In genomic region chr9:112532427-112532826, GRCh38 we compare ENCODE assay signal across 14 cellular contexts. TPM values are rescaled to one million over a fixed set of nuclear protein-coding genes. Genes with fewer than 3 reads are reported as not detected.
A peak's percentile ranks its signal among the peaks of the same experiment; 100 is the strongest.
DNase-seq lines count a peak whose midpoint lies in the region; ATAC-seq and TF ChIP-seq lines count a peak whose summit lies in the region.
"Had no signal": no experiment of that assay in that cellular context is flagged by ENCODE, and none has a peak within 500 bp of the region (broad histone marks: within the 10 kb centered on the region; RNA-seq: fewer than 3 reads in every experiment).

No MANE protein-coding gene starts in this region.

- H3K9ac ChIP-seq in mammary epithelial cell (ENCODE audit: insufficient read depth, low read length) (no peak overlapping the region), MM.1S (ENCODE audit: low read length) (no peak overlapping the region)

- H3K9me3 Mint-ChIP-seq in MCF 10A (ENCODE audit: unreplicated experiment) = no peaks in the 10 kb centered on the region

- no peaks in the 10 kb centered on the region for H3K27me3 ChIP-seq in mammary epithelial cell (ENCODE audit: insufficient read depth, low read length)
- no peaks in the 10 kb centered on the region for H3K27me3 ChIP-seq in uterus
- H3K27me3 ChIP-seq in MM.1S (replicated peaks; ENCODE audit: insufficient read depth, low read length) = no peaks in the 10 kb centered on the region

- peaks cover 17% of the 10 kb centered on the region for H3K4me1 Mint-ChIP-seq in MCF 10A (ENCODE audit: insufficient read depth, unreplicated experiment)

- H3F3A ChIP-seq in MM.1S (ENCODE audit: insufficient read depth, low read length) = no peaks in the 10 kb centered on the region

- H2AFZ ChIP-seq in mammary epithelial cell (ENCODE audit: low read depth, low read length) = no peak overlapping the region
- H2AFZ ChIP-seq in MM.1S (ENCODE audit: low read length) = no peak overlapping the region

- H3K4me3 ChIP-seq in mammary epithelial cell (replicated peaks in 1 of 3; ENCODE audit: insufficient read depth in 1 of 3, low read depth in 2 of 3, low read length in 3 of 3) (no peak overlapping the region), uterus (no peak overlapping the region), MM.1S (ENCODE audit: low read length) (no peak overlapping the region)
- H3K4me3 ChIP-seq: coronary artery, mucosa of descending colon had no signal

- H3K4me1 ChIP-seq in mammary epithelial cell (ENCODE audit: insufficient read depth, low read length) (no peaks in the 10 kb centered on the region), uterus (no peaks in the 10 kb centered on the region), MM.1S (ENCODE audit: low read length) (no peaks in the 10 kb centered on the region)

- TF ChIP-seq POLR2A in uterus (IDR thresholded peaks at IDR 0.05) = no peak

- H3K4me3 Mint-ChIP-seq in MCF 10A (ENCODE audit: unreplicated experiment) = no peak overlapping the region

- H3K27me3 Mint-ChIP-seq in MCF 10A (ENCODE audit: insufficient read depth, unreplicated experiment) = no peaks in the 10 kb centered on the region

- H3K27ac Mint-ChIP-seq in MCF 10A (ENCODE audit: low read depth, unreplicated experiment) = no peak overlapping the region

- ATAC-seq in HG02938 (IDR thresholded peaks at IDR 0.05; ENCODE audit: unreplicated experiment) = no peak
- ATAC-seq: activated CD4-positive, CD25-positive, alpha-beta regulatory T cell treated with anti-CD3 and anti-CD28 coated beads, Interleukin-2, amount 50 U/mL, for 24 hours; mucosa of descending colon had no signal

- H3K9me3 ChIP-seq in mammary epithelial cell (replicated peaks; ENCODE audit: insufficient read depth, low read length) (no peaks in the 10 kb centered on the region), uterus (no peaks in the 10 kb centered on the region), MM.1S (replicated peaks; ENCODE audit: insufficient read depth, low read length) (no peaks in the 10 kb centered on the region)
- H3K9me3 ChIP-seq: mucosa of descending colon had no signal

- H3K27ac ChIP-seq in mammary epithelial cell (ENCODE audit: insufficient read depth, low read depth, low read length) (no peak overlapping the region), uterus (no peak overlapping the region), MM.1S (ENCODE audit: low read length) (no peak overlapping the region)
- H3K27ac ChIP-seq: coronary artery had no signal

- H3K36me3 ChIP-seq in mammary epithelial cell (ENCODE audit: insufficient read depth, low read length) (no peaks in the 10 kb centered on the region), uterus (no peaks in the 10 kb centered on the region), MM.1S (replicated peaks; ENCODE audit: insufficient read depth, low read length) (no peaks in the 10 kb centered on the region)

- H3K79me2 ChIP-seq in mammary epithelial cell (ENCODE audit: insufficient read depth, low read length) = no peaks in the 10 kb centered on the region
- no peaks in the 10 kb centered on the region for H3K79me2 ChIP-seq in MM.1S (ENCODE audit: low read length)

- TF ChIP-seq CTCF in MCF 10A (IDR thresholded peaks at IDR 0.05; ENCODE audit: unreplicated experiment) (no peak), mammary epithelial cell (conservative IDR thresholded peaks at IDR 0.05 in 1 of 2, IDR thresholded peaks at IDR 0.05 in 1 of 2; ENCODE audit: extremely low read depth in 1 of 2, insufficient read depth in 1 of 2, low read depth in 1 of 2, low read length in 2 of 2) (no peak), uterus (IDR thresholded peaks at IDR 0.05) (no peak), MM.1S (IDR thresholded peaks at IDR 0.05; ENCODE audit: low read length) (no peak)

- no TSS peak for BruUV-seq in MCF 10A (replicated peaks; lab: Mats Ljungman, UMichigan)
- no TSS peak for BruUV-seq in mammary epithelial cell (replicated peaks; lab: Mats Ljungman, UMichigan)

- in situ Hi-C loops in mammary epithelial cell (cut with MboI; ENCODE audit: low sequenced_read_pairs in 2 of 2) = no loop called here

- POLR2A ChIA-PET in MCF 10A (lab: Yijun Ruan, JAX) = interaction anchor here (1.0 kb wide), 1 partner anchor 43 kb away, joined by 3 read pairs; no protein-coding TSS in a partner anchor

- no peaks in the 10 kb centered on the region for H3K36me3 Mint-ChIP-seq in MCF 10A (ENCODE audit: insufficient read depth, unreplicated experiment)

- DNase-seq in MCF 10A (ENCODE audit: unreplicated experiment) (peak; percentile 83), mammary epithelial cell (no peak), astrocyte of the hippocampus (ENCODE audit: low read depth, low spot score) (peak; percentile 27), iris pigment epithelial cell (ENCODE audit: low read depth) (peak; percentile 95), uterus (peak; percentile 61 to 67), GDM1 (lab: John Stamatoyannopoulos, UW) (no peak), MM.1S (no peak)
- DNase-seq: activated effector memory CD4-positive, alpha-beta T cell treated with anti-CD3 and anti-CD28 coated beads, Interleukin-2, amount 50 U/mL, for 16 hours; DND-41; KBM-7 had no signal

- intact Hi-C loops in MCF 10A (cut with micrococcal nuclease) (no loop called here), mammary epithelial cell (cut with micrococcal nuclease) (no loop called here), uterus (cut with DNase I; ENCODE audit: low total_unique reads) (no loop called here)

- dilution Hi-C loops in mammary epithelial cell (cut with HindIII; ENCODE audit: low sequenced_read_pairs) = no loop called here

- no peak overlapping the region for H3K4me2 ChIP-seq in mammary epithelial cell (ENCODE audit: insufficient read depth, low read depth, low read length)
- H3K4me2 ChIP-seq in MM.1S (ENCODE audit: low read depth, low read length) = no peak overlapping the region

- 100% methylated on average over 1 of the region's 1 CpG for WGBS in mammary epithelial cell (ENCODE audit: low coverage, missing lambda C conversion rate)

- H4K20me1 ChIP-seq in mammary epithelial cell (ENCODE audit: insufficient read depth, low read length) (no peaks in the 10 kb centered on the region), MM.1S (ENCODE audit: insufficient read depth, low read length) (no peaks in the 10 kb centered on the region)

- H3K9me2 ChIP-seq in MM.1S (replicated peaks; ENCODE audit: insufficient read depth, low read length) = no peaks in the 10 kb centered on the region

- CTCF ChIA-PET in MCF 10A (lab: Yijun Ruan, JAX) (no interaction called here), mammary epithelial cell (lab: Charles Lee; ENCODE audit: low non-redundant PET) (no interaction called here)

RNA-seq across cellular contexts. Expression of gene KIAA1958, which starts 45.8 kb away (rescaled TPM):
- total RNA-seq in MCF 10A (2022) (4.9 and 5.8 TPM in 2 replicates), mammary epithelial cell (1 to 10 TPM; 2.5 TPM), uterus (10 to 100 TPM in 2 of 4 donors, 1 to 10 TPM in 2; 4.6 to 22.0 (median 9.2) TPM)
- polyA plus RNA-seq in mammary epithelial cell = 0.99 TPM
- 6.9 TPM for polyA minus RNA-seq in mammary epithelial cell

Comparison
In these comparisons a context has a peak if more than half of its experiments do, and no peak if none do; other contexts are left out.
1. DNase-seq: peak in MCF 10A (single experiment), astrocyte of the hippocampus (single experiment), iris pigment epithelial cell (single experiment) and uterus (2 of 2); none in mammary epithelial cell (single experiment), GDM1 (single experiment) and MM.1S (single experiment).